In the genomic region with DNA sequence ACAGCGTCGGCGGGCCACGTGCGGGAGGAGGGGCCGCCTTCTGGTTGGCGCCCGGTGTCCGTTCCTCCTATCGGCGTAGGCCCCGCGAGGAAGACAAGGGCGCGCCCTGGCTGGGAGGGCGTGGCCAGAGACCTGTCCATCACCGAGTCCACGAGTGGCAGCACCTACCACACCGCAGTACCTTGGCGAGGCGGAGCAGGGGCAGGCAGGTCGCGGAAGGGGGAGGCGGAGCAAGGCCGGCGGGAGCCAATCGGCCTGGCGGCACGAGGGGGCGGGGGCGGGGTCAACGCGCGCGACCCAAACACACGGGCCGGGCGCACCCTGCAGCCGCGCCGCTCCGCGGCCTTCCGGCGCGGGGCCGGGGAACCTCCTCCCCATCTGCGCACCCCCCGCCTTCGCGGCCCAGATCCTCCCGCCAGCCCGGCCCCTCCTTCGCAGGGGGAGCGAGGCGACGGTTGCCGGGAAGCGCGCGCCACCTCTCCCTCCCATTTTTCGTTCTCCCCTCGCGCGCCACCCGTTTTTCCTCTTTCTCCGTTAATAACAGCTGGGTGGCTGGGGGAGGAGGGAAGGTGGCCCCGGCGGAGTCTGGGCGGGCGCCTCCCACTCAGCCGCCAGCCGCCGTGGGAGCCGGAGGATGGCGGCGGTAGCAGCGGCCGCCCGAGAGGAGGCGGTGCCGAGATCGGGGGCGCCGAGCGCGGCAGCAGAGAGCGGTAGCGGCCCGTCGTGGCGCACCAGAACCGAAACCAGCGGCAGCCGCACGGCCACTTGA, we compare ENCODE assay signal across 8 cellular contexts. TPM values are rescaled to one million over a fixed set of nuclear protein-coding genes. Genes with fewer than 3 reads are reported as not detected.
DNase-seq lines count a peak whose midpoint lies in the region; ATAC-seq and TF ChIP-seq lines count a peak whose summit lies in the region.

ZNRF2 (plus strand) TSS at position 300 of the 769 bp plus-strand sequence. CDS start 761 bp downstream, outside the sequence.

- POLR2A ChIA-PET in WTC11 (lab: Charles Lee) = interaction anchor here (0.6 kb wide), 1 partner anchor 505 kb away, joined by 3 read pairs; no protein-coding TSS in a partner anchor

- H3K27me3 Mint-ChIP-seq in WTC11 (ENCODE audit: low read depth) = peaks cover 4% of the 10 kb centered on the region; the same call in 1 of the 2 replicates

- peak; percentile 92 for DNase-seq in AG08396 (ENCODE audit: low spot score)
- peak; percentile 97 for DNase-seq in NCI-H2227 treated with DMSO at 0.1 percent for 48 hours (lab: John Stamatoyannopoulos, UW)
- peak; percentile 99 for DNase-seq in WTC11 (ENCODE audit: low spot score)
- peak; percentile 68 to 100 (median 93) for DNase-seq in caudate nucleus (lab: John Stamatoyannopoulos, UW)
- DNase-seq in inferior parietal cortex (ENCODE audit: extremely low spot score) = peak; percentile 91
- DNase-seq in stimulated activated CD4-positive, alpha-beta T cell treated with anti-CD3 and anti-CD28 coated beads, Interleukin-12 subunit alpha, Interleukin-12 subunit beta, amount 100 ng/mL, for 24 hours (ENCODE audit: low read depth in 2 of 2) = peak; percentile 97 to 98

- H3K36me3 Mint-ChIP-seq in WTC11 = no peaks in the 10 kb centered on the region; the same call in 1 of the 2 replicates

- ATAC-seq in GM18909 (IDR thresholded peaks at IDR 0.05; ENCODE audit: poor library complexity, unreplicated experiment) (peak; percentile 90), HG03175 (IDR thresholded peaks at IDR 0.05; ENCODE audit: unreplicated experiment) (peak; percentile 85), WTC11 (peak; percentile 94)

- peaks cover 50% of the 10 kb centered on the region for H3K4me1 Mint-ChIP-seq in WTC11

- H3K9me3 Mint-ChIP-seq in WTC11 = no peaks in the 10 kb centered on the region

- peak within 1 kb of the TSS; percentile 98 for H3K27ac Mint-ChIP-seq in WTC11

- CTCF ChIA-PET in WTC11 (lab: Charles Lee) = interaction anchor here (1.3 kb wide), 1 partner anchor 120 kb away, joined by 5 read pairs; no protein-coding TSS in a partner anchor

- peak within 1 kb of the TSS; percentile 90 for H3K27ac ChIP-seq in caudate nucleus (ENCODE audit: low read depth, low read length)

- no peak for TF ChIP-seq CTCF in WTC11 (IDR thresholded peaks at IDR 0.05)

- peak within 1 kb of the TSS; percentile 70 for H3K4me3 Mint-ChIP-seq in WTC11

TF ChIP-seq in WTC11, 78 proteins besides CTCF, POLR2A, EP300 and RAD21 (continues in another document):
- TF ChIP-seq ZNF317 (CRISPR knock-in tag; IDR thresholded peaks at IDR 0.05; ENCODE audit: borderline replicate concordance, low read depth) = no peak
- no peak for TF ChIP-seq SMAD3 (CRISPR knock-in tag; IDR thresholded peaks at IDR 0.05; ENCODE audit: borderline replicate concordance)
- TF ChIP-seq, protein P1, sequence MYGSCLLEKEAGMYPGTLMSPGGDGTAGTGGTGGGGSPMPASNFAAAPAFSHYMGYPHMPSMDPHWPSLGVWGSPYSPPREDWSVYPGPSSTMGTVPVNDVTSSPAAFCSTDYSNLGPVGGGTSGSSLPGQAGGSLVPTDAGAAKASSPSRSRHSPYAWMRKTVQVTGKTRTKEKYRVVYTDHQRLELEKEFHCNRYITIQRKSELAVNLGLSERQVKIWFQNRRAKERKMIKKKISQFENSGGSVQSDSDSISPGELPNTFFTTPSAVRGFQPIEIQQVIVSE (CRISPR knock-in tag; IDR thresholded peaks at IDR 0.05; ENCODE audit: borderline replicate concordance) = no peak
- no peak for TF ChIP-seq RORB (CRISPR knock-in tag; IDR thresholded peaks at IDR 0.05)
- no peak for TF ChIP-seq ZNF396 (CRISPR knock-in tag; IDR thresholded peaks at IDR 0.05; ENCODE audit: borderline replicate concordance)
- no peak for TF ChIP-seq PRDM15 (CRISPR knock-in tag; IDR thresholded peaks at IDR 0.05)
- TF ChIP-seq ZBTB43 (CRISPR knock-in tag; IDR thresholded peaks at IDR 0.05) = 0 out of 2 replicates have a peak, but pooled peaks have one; percentile 29
- TF ChIP-seq ZNF671 (CRISPR knock-in tag; IDR thresholded peaks at IDR 0.05) = no peak
- TF ChIP-seq USF2 (CRISPR knock-in tag; IDR thresholded peaks at IDR 0.05) = peak; percentile 91
- TF ChIP-seq, protein P2, sequence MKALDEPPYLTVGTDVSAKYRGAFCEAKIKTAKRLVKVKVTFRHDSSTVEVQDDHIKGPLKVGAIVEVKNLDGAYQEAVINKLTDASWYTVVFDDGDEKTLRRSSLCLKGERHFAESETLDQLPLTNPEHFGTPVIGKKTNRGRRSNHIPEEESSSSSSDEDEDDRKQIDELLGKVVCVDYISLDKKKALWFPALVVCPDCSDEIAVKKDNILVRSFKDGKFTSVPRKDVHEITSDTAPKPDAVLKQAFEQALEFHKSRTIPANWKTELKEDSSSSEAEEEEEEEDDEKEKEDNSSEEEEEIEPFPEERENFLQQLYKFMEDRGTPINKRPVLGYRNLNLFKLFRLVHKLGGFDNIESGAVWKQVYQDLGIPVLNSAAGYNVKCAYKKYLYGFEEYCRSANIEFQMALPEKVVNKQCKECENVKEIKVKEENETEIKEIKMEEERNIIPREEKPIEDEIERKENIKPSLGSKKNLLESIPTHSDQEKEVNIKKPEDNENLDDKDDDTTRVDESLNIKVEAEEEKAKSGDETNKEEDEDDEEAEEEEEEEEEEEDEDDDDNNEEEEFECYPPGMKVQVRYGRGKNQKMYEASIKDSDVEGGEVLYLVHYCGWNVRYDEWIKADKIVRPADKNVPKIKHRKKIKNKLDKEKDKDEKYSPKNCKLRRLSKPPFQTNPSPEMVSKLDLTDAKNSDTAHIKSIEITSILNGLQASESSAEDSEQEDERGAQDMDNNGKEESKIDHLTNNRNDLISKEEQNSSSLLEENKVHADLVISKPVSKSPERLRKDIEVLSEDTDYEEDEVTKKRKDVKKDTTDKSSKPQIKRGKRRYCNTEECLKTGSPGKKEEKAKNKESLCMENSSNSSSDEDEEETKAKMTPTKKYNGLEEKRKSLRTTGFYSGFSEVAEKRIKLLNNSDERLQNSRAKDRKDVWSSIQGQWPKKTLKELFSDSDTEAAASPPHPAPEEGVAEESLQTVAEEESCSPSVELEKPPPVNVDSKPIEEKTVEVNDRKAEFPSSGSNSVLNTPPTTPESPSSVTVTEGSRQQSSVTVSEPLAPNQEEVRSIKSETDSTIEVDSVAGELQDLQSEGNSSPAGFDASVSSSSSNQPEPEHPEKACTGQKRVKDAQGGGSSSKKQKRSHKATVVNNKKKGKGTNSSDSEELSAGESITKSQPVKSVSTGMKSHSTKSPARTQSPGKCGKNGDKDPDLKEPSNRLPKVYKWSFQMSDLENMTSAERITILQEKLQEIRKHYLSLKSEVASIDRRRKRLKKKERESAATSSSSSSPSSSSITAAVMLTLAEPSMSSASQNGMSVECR (CRISPR knock-in tag; IDR thresholded peaks at IDR 0.05; ENCODE audit: borderline replicate concordance) = peak; percentile 15; the same call in 1 of the 2 replicates
- no peak for TF ChIP-seq SMAD4 (CRISPR knock-in tag; IDR thresholded peaks at IDR 0.05)
- TF ChIP-seq, protein P3, sequence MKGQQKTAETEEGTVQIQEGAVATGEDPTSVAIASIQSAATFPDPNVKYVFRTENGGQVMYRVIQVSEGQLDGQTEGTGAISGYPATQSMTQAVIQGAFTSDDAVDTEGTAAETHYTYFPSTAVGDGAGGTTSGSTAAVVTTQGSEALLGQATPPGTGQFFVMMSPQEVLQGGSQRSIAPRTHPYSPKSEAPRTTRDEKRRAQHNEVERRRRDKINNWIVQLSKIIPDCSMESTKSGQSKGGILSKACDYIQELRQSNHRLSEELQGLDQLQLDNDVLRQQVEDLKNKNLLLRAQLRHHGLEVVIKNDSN (CRISPR knock-in tag; IDR thresholded peaks at IDR 0.05) = peak; percentile 93
- peak; percentile 72; the same call in 1 of the 2 replicates for TF ChIP-seq MYBL2 (CRISPR knock-in tag; IDR thresholded peaks at IDR 0.05)

RNA-seq across cellular contexts. Expression of gene ZNRF2, which starts in this region (rescaled TPM):
- total RNA-seq in WTC11 (2021) = 16.8 to 18.2 TPM (median 17.8 TPM) in 3 replicates

Comparison
In these comparisons a context has a peak if more than half of its experiments do, and no peak if none do; other contexts are left out.
1. Peak in every context shown above with its lines: DNase-seq, ATAC-seq and H3K27ac ChIP-seq.